ENCODE assay signal across 13 cellular contexts in genomic region chr11:75924966-75925784, GRCh38.
DNase-seq lines count a peak whose midpoint lies in the region; ATAC-seq lines count a peak whose summit lies in the region.
"Had no signal": no experiment of that assay in that cellular context is flagged by ENCODE, and none has a peak within 500 bp of the region (broad histone marks: within the 10 kb centered on the region; RNA-seq: fewer than 3 reads in every experiment).

No MANE protein-coding gene starts in this region.

- DNase-seq in Right ventricle myocardium inferior (ENCODE audit: missing footprints) (peak; percentile 63), cardiac septum (ENCODE audit: low spot score) (no peak), dermis blood vessel endothelial cell (peak; percentile 44), kidney tubule cell (ENCODE audit: low spot score) (peak; percentile 22), RKO (ENCODE audit: low spot score) (no peak), NCI-H2107 (lab: John Stamatoyannopoulos, UW) (no peak), cortex of kidney (lab: John Stamatoyannopoulos, UW) (no peak)
- no peak for DNase-seq in activated CD4-positive, alpha-beta T cell treated with anti-CD3 and anti-CD28 coated beads, Interleukin-2, amount 50 U/mL, for 48 hours
- DNase-seq: central memory CD4-positive, alpha-beta T cell; glutamatergic neuron; NCI-H2171 treated with DMSO at 0.1 percent for 48 hours; spleen; stimulated activated CD8-positive, alpha-beta memory T cell treated with anti-CD3 and anti-CD28 coated beads, Interleukin-4, amount 100 ng/mL, for 48 hours had no signal

- intact Hi-C loops in Right ventricle myocardium inferior (cut with DNase I), result no loop called here
- intact Hi-C loops in cardiac septum (cut with DNase I), result no loop called here

- ATAC-seq in Right ventricle myocardium inferior, result peak; percentile 83

Comparison
In these comparisons a context has a peak if more than half of its experiments do, and no peak if none do; other contexts are left out.
1. DNase-seq: peak in Right ventricle myocardium inferior (single experiment), dermis blood vessel endothelial cell (single experiment) and kidney tubule cell (single experiment); none in cardiac septum (single experiment), RKO (single experiment), NCI-H2107 (single experiment), cortex of kidney (single experiment) and activated CD4-positive, alpha-beta T cell treated with anti-CD3 and anti-CD28 coated beads, Interleukin-2, amount 50 U/mL, for 48 hours (0 of 2).